Comparison of ENCODE assay signal across 25 cellular contexts in the genomic region with DNA sequence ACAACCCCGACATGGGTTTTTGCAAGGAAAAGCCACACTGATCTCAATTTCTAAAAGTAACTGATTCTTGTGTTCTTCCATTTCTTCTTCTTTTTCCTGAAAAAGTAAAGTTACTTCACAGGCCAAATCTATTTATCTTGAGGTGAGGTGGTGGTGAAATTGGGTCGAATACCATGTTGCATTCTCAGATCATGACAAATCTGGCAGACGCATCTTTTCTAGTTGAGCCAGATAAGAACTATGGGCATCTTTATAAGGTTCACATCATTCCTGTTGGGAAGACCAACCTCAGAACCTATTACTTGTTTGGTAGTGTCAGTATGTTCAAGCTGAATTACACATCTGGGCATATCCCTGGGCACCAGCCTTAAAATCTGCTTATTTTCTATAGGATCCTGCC.
"Had no signal": no experiment of that assay in that cellular context is flagged by ENCODE, and none has a peak within 500 bp of the region (broad histone marks: within the 10 kb centered on the region; RNA-seq: fewer than 3 reads in every experiment).

No MANE protein-coding gene starts in this region.

- DNase-seq: effector CD8-positive, alpha-beta T cell; endodermal cell; foreskin melanocyte; glutamatergic neuron; hypothalamus; immature natural killer cell; left ventricle myocardium superior; lower lobe of right lung; naive thymus-derived CD8-positive, alpha-beta T cell; nephron progenitor cell; nucleus accumbens; sigmoid colon; spleen; stimulated activated CD4-positive, alpha-beta T cell treated with anti-CD3 and anti-CD28 coated beads, Interleukin-4, amount 100 ng/mL, for 4 hours; stimulated activated naive CD8-positive, alpha-beta T cell treated with anti-CD3 and anti-CD28 coated beads, Interleukin-15, Interleukin-2, amounts not matched to agents 100 U/mL and 50 U/mL, for 24 hours; substantia nigra; transverse colon; upper lobe of right lung; uterus had no signal

- H3K9me3 ChIP-seq: lower lobe of right lung, prostate gland, right atrium auricular region, sigmoid colon, spleen, transverse colon, upper lobe of right lung, uterus had no signal

- H3K4me1 ChIP-seq: lower lobe of right lung, prostate gland, right atrium auricular region, sigmoid colon, spleen, transverse colon, upper lobe of right lung, uterus had no signal

- H3K27ac ChIP-seq: epithelial cell of prostate, lower lobe of right lung, prostate gland, right atrium auricular region, sigmoid colon, skin epidermis, spleen, transverse colon, upper lobe of right lung, uterus had no signal

- H3K4me3 ChIP-seq: lower lobe of right lung, prostate gland, right atrium auricular region, sigmoid colon, skin epidermis, spleen, transverse colon, upper lobe of right lung, uterus had no signal

- ATAC-seq: esophagus mucosa; left ventricle myocardium superior; lower lobe of right lung; naive thymus-derived CD8-positive, alpha-beta T cell; stimulated activated memory B cell treated with anti-CD40 and anti-IgM and Interleukin-4, amounts not matched to agents 10 μg/mL and 1 μg/mL and 100 μg/mL, for 72 hours; stimulated activated naive CD8-positive, alpha-beta T cell treated with anti-CD3 and anti-CD28 coated beads, Interleukin-15, Interleukin-2, amounts not matched to agents 100 U/mL and 50 U/mL, for 24 hours; upper lobe of right lung had no signal

- H3K27me3 ChIP-seq: right atrium auricular region, sigmoid colon, spleen, transverse colon, upper lobe of right lung, uterus had no signal

- H3K36me3 ChIP-seq: lower lobe of right lung, prostate gland, right atrium auricular region, sigmoid colon, spleen, transverse colon, upper lobe of right lung, uterus had no signal
